ENCODE assay signal across 7 cellular contexts in the genomic region with DNA sequence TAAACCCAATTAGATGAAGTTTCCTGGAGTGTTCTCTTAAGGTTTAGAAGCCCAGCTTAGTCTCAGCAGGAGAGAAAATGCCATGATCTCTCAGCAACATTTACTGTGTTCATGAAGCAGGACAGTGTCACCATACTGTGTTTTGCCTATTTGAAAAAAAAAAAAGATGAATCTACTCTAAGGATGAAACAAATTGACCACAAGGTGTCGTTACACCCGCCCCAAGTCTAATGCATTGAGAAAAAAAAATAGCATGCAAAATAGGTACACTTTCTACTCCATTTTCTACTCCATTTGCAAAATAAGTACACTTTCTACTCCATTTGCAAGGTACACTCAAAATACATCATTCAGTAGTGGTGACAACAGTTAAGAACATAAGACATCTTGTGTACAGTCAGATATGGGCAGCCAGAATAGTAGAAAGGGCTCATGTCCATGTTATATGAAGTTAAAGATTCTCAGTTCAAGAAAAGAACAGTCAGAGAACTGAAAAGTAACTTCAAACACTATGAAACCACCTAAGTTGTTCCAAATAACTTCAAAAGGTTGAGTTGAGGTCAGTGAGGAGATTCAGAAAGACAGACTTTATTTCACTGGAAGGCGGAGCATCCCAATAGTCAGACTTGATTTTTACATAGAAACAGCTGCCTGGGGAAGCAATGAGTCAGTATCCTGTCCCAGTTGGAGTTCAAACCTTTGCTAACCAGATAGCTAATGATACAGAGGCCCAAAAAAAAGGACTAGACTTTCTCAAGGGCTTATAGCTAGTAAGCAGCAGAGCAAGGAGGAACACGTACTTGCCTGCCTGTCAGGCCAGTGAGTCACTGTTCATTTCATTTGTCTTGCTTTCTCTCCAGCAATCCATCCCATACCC. TPM values are rescaled to one million over a fixed set of nuclear protein-coding genes. Genes with fewer than 3 reads are reported as not detected.
DNase-seq lines count a peak whose midpoint lies in the region; ATAC-seq and TF ChIP-seq lines count a peak whose summit lies in the region.

No MANE protein-coding gene starts in this region.

- no peak overlapping the region for H3K4me2 ChIP-seq in HCT116 (ENCODE audit: low read length)
- H3K4me2 ChIP-seq in PC-9: no peak overlapping the region

- RAD21 ChIA-PET in HCT116 (lab: Charles Lee; ENCODE audit: low non-redundant PET in 1 of 2, low total read pairs in 2 of 2, uncharacterized antibody in 2 of 2, unreplicated experiment in 2 of 2): interaction anchor here in 1 of 2 experiments (1.2 kb wide), 1 partner anchor 206 kb away, joined by 3 read pairs; no protein-coding TSS in a partner anchor

- H3K4me1 ChIP-seq in HCT116 (ENCODE audit: control insufficient read depth in 1 of 2, insufficient read depth in 2 of 2, low read length in 2 of 2): 0 out of 4 replicates have a peak, but pooled peaks cover 0 to 5% of the 10 kb centered on the region in 2 experiments
- H3K4me1 ChIP-seq in PC-9 (replicated peaks; ENCODE audit: insufficient read depth): no peaks in the 10 kb centered on the region

- H3F3A ChIP-seq in PC-9 (ENCODE audit: insufficient read depth, low read depth): no peaks in the 10 kb centered on the region

- H3K9ac ChIP-seq in HCT116 (ENCODE audit: low read length): no peak overlapping the region

- H3K9me2 ChIP-seq in HCT116 (ENCODE audit: insufficient read depth) (no peaks in the 10 kb centered on the region), PC-9 (ENCODE audit: insufficient read depth) (no peaks in the 10 kb centered on the region)

- POLR2A ChIA-PET in HCT116 (lab: Charles Lee) (no interaction called here), PC-9 (lab: Charles Lee; ENCODE audit: unreplicated experiment) (no interaction called here)

- TF ChIP-seq POLR2A in HCT116 (IDR thresholded peaks at IDR 0.05; ENCODE audit: borderline replicate concordance, extremely low read depth, insufficient read depth, insufficient read length): no peak

- H2AFZ ChIP-seq in HCT116 (ENCODE audit: low read depth, low read length, poor library complexity, severe bottlenecking) (peak overlapping the region; percentile 93), PC-9 (no peak overlapping the region)

- no peaks in the 10 kb centered on the region for H4K20me1 ChIP-seq in HCT116 (ENCODE audit: insufficient read depth)
- H4K20me1 ChIP-seq in PC-9 (ENCODE audit: insufficient read depth): no peaks in the 10 kb centered on the region

- H3K27me3 ChIP-seq in HCT116 (ENCODE audit: insufficient read depth, low read length): no peaks in the 10 kb centered on the region
- no peaks in the 10 kb centered on the region for H3K27me3 ChIP-seq in PC-9 (ENCODE audit: insufficient read depth, low read depth)

- peak; percentile 49 for TF ChIP-seq RAD21 in HCT116 (IDR thresholded peaks at IDR 0.05; ENCODE audit: low read depth)

- H3K36me3 ChIP-seq in HCT116 (ENCODE audit: control insufficient read depth in 1 of 2, insufficient read depth in 2 of 2, low read length in 2 of 2) (no peaks in the 10 kb centered on the region), PC-9 (ENCODE audit: low read depth) (no peaks in the 10 kb centered on the region)

- H3K79me2 ChIP-seq in HCT116 (ENCODE audit: insufficient read depth, low read length) (no peaks in the 10 kb centered on the region), PC-9 (ENCODE audit: low read depth) (no peaks in the 10 kb centered on the region)

- H3K4me3 ChIP-seq in GM12865 (ENCODE audit: low read depth, low read length): no peak overlapping the region
- H3K4me3 ChIP-seq in HCT116 (replicated peaks in 1 of 2; ENCODE audit: low read depth in 1 of 2, low read length in 2 of 2): no peak overlapping the region
- no peak overlapping the region for H3K4me3 ChIP-seq in PC-9

- DNase-seq in GM12865 (ENCODE audit: low read depth) (peak; percentile 31), HCT116 (ENCODE audit: low read depth, low spot score) (peak; percentile 40), PC-9 (peak in 1 of 2 experiments; percentile 37), fibroblast of peridontal ligament (ENCODE audit: extremely low read depth) (peak; percentile 48), GM19238 (ENCODE audit: insufficient read length, low spot score) (no peak), NCI-H446 (lab: John Stamatoyannopoulos, UW) (no peak), anterior cingulate cortex (lab: John Stamatoyannopoulos, UW) (no peak)

- no peak overlapping the region for H3K27ac ChIP-seq in HCT116 (ENCODE audit: low read depth, low read length)
- H3K27ac ChIP-seq in PC-9: no peak overlapping the region

- peak; percentile 84 for ATAC-seq in HCT116

- intact Hi-C loops in HCT116 (cut with micrococcal nuclease): loop anchor here (2.0 to 10.0 kb wide), 2 partner anchors 489 to 713 kb away; no protein-coding TSS in a partner anchor
- intact Hi-C loops in PC-9 (cut with micrococcal nuclease; ENCODE audit: unreplicated experiment): loop anchor here (5.0 kb wide), 1 partner anchor 716 kb away; no protein-coding TSS in a partner anchor

- CTCF ChIA-PET in HCT116 (lab: Charles Lee) (no interaction called here), PC-9 (lab: Charles Lee) (interaction anchor here (0.6 kb wide), 1 partner anchor 58 kb away, joined by 3 read pairs; no protein-coding TSS in a partner anchor)

- H3K9me3 ChIP-seq in HCT116 (ENCODE audit: control insufficient read depth in 1 of 2, insufficient read depth in 1 of 2, low read depth in 1 of 2, low read length in 2 of 2) (no peaks in the 10 kb centered on the region), PC-9 (ENCODE audit: insufficient read depth, low read depth) (no peaks in the 10 kb centered on the region)

- BruUV-seq in HCT116 (replicated peaks; lab: Mats Ljungman, UMichigan) (no TSS peak), PC-9 (replicated peaks; lab: Mats Ljungman, UMichigan) (no TSS peak)

- TF ChIP-seq CTCF in GM12865 (IDR thresholded peaks at IDR 0.05; ENCODE audit: insufficient read depth, low read depth, low read length, missing control alignments) (peak; percentile 28), HCT116 (IDR thresholded peaks at IDR 0.05 in 2 of 3, conservative IDR thresholded peaks at IDR 0.05 in 1 of 3; ENCODE audit: borderline replicate concordance in 1 of 3, insufficient read depth in 1 of 3, low read depth in 2 of 3, low read length in 2 of 3) (peak; percentile 28 to 78 (median 59); a peak in 5 of 6 replicates), PC-9 (conservative IDR thresholded peaks at IDR 0.05) (peak; percentile 67)

TF ChIP-seq in HCT116, 20 proteins besides CTCF, POLR2A, EP300 and RAD21:
- TF ChIP-seq, protein P1, sequence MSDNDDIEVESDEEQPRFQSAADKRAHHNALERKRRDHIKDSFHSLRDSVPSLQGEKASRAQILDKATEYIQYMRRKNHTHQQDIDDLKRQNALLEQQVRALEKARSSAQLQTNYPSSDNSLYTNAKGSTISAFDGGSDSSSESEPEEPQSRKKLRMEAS (IDR thresholded peaks at IDR 0.05): no peak
- TF ChIP-seq CBX3 (IDR thresholded peaks at IDR 0.05; ENCODE audit: low read depth) (0 out of 2 replicates have a peak, but pooled peaks have one; percentile 11), FOSL1 (IDR thresholded peaks at IDR 0.05; ENCODE audit: low read depth) (0 out of 2 replicates have a peak, but pooled peaks have one; percentile 5), EZH2 (IDR thresholded peaks at IDR 0.05) (no peak)
- TF ChIP-seq, protein P2, sequence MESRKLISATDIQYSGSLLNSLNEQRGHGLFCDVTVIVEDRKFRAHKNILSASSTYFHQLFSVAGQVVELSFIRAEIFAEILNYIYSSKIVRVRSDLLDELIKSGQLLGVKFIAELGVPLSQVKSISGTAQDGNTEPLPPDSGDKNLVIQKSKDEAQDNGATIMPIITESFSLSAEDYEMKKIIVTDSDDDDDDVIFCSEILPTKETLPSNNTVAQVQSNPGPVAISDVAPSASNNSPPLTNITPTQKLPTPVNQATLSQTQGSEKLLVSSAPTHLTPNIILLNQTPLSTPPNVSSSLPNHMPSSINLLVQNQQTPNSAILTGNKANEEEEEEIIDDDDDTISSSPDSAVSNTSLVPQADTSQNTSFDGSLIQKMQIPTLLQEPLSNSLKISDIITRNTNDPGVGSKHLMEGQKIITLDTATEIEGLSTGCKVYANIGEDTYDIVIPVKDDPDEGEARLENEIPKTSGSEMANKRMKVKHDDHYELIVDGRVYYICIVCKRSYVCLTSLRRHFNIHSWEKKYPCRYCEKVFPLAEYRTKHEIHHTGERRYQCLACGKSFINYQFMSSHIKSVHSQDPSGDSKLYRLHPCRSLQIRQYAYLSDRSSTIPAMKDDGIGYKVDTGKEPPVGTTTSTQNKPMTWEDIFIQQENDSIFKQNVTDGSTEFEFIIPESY (IDR thresholded peaks at IDR 0.05; ENCODE audit: extremely low read depth, insufficient replicate concordance, low read length): no peak

RNA-seq across cellular contexts. Expression of a gene that starts 13.3 kb away (rescaled TPM):
- total RNA-seq in HCT116 (2021; ENCODE audit: unreplicated experiment) (not detected), PC-9 (2021) (not detected in 2 replicates)
- not detected in 2 replicates for polyA plus RNA-seq in HCT116 (2012)

Comparison
In these comparisons a context has a peak if more than half of its experiments do, and no peak if none do; other contexts are left out.
1. DNase-seq: peak in GM12865 (single experiment), HCT116 (single experiment) and fibroblast of peridontal ligament (single experiment); none in GM19238 (single experiment), NCI-H446 (0 of 2) and anterior cingulate cortex (0 of 58).
2. Peak in every context shown above with its lines, with median percentiles within 50 percentile points of each other: CTCF ChIP-seq.